10 cellular contexts compared by ENCODE assay signal in the genomic region with DNA sequence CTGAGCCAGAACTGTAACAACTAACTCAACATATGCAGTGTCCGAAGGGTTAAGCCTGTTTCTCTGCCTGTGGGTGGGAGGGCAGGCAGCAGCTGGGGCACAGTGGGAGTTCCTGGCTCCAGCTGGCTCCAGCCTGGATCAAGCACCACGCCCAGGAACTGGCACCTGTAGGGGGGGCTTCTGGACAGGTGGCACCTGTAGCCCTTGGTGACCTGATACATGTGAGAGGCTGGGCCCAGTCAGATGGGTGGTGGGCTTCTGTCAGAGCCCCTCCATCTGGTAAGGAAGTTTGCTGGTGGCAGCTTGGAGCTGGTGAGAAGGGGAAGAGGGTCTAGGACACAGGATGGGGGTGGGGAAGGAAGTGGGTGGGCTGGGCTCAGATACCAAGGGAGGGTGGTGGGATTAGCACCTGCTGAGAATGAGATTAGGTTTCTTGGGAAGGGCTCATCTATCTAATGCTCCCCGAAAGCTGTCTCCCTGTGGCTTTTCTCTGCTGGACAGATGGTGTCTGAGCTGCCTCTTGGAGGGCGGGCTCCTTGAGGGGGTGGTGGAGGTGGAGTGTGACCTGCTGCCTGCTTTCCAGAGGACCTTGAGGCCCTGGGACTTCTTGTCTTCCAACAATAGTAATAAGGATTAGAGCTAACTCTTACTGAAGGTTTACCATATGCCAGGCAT. TPM values are rescaled to one million over a fixed set of nuclear protein-coding genes. Genes with fewer than 3 reads are reported as not detected.
DNase-seq lines count a peak whose midpoint lies in the region; ATAC-seq and TF ChIP-seq lines count a peak whose summit lies in the region.
"Had no signal": no experiment of that assay in that cellular context is flagged by ENCODE, and none has a peak within 500 bp of the region (broad histone marks: within the 10 kb centered on the region; RNA-seq: fewer than 3 reads in every experiment).

No MANE protein-coding gene starts in this region.

- no peaks in the 10 kb centered on the region for H3K9me3 Mint-ChIP-seq in chondrocyte (ENCODE audit: low read depth)

- H3K36me3 Mint-ChIP-seq in chondrocyte (ENCODE audit: low read depth), result peaks cover 17% of the 10 kb centered on the region

- no peak overlapping the region for H3K4me3 Mint-ChIP-seq in chondrocyte (ENCODE audit: unreplicated experiment)

- peaks cover 64% of the 10 kb centered on the region for H3K4me1 Mint-ChIP-seq in chondrocyte (ENCODE audit: low read depth)

- H3K27ac Mint-ChIP-seq in chondrocyte (ENCODE audit: unreplicated experiment), result peak overlapping the region; percentile 85

- H3K27me3 Mint-ChIP-seq in chondrocyte (ENCODE audit: low read depth), result no peaks in the 10 kb centered on the region

- H3K4me3 ChIP-seq in skin epidermis, result no peak overlapping the region

- TF ChIP-seq CTCF in chondrocyte (IDR thresholded peaks at IDR 0.05), result no peak

- peak overlapping the region in 15 of 21 experiments; percentile 18 to 84 (median 57) for H3K27ac ChIP-seq in skin epidermis

- DNase-seq in NCI-H2107 treated with DMSO at 0.1 percent for 48 hours (lab: John Stamatoyannopoulos, UW; ENCODE audit: unreplicated experiment) (peak; percentile 24), NCI-H2107 (lab: John Stamatoyannopoulos, UW) (no peak), NCI-H2171 treated with DMSO at 0.1 percent for 48 hours (lab: John Stamatoyannopoulos, UW) (peak; percentile 100), chondrocyte (ENCODE audit: low spot score) (no peak)
- no peak for DNase-seq in activated effector memory CD4-positive, alpha-beta T cell treated with anti-CD3 and anti-CD28 coated beads, Interleukin-2, amount 50 U/mL, for 16 hours
- DNase-seq: islet precursor cell, NCI-H1048 had no signal

- ATAC-seq in HG02981 (IDR thresholded peaks at IDR 0.05; ENCODE audit: unreplicated experiment), result no peak
- ATAC-seq in HG03159 (IDR thresholded peaks at IDR 0.05; ENCODE audit: unreplicated experiment), result no peak

RNA-seq across cellular contexts. Expression of a gene that starts 28.5 kb away (rescaled TPM):
- 55.9 to 96.1 TPM (median 90.7 TPM) in 3 replicates for total RNA-seq in chondrocyte

RNA-seq across cellular contexts. Expression of a gene that starts 45.0 kb away (rescaled TPM):
- 20.2 to 51.0 TPM (median 49.6 TPM) in 3 replicates for total RNA-seq in chondrocyte

RNA-seq across cellular contexts. Expression of a gene that starts 56.4 kb away (rescaled TPM):
- not detected in 3 replicates for total RNA-seq in chondrocyte

Comparison
In these comparisons a context has a peak if more than half of its experiments do, and no peak if none do; other contexts are left out.
1. DNase-seq: peak in NCI-H2107 treated with DMSO at 0.1 percent for 48 hours (single experiment) and NCI-H2171 treated with DMSO at 0.1 percent for 48 hours (single experiment); none in NCI-H2107 (single experiment), chondrocyte (single experiment) and activated effector memory CD4-positive, alpha-beta T cell treated with anti-CD3 and anti-CD28 coated beads, Interleukin-2, amount 50 U/mL, for 16 hours (single experiment).